ENCODE assay signal across 17 cellular contexts in the genomic region with DNA sequence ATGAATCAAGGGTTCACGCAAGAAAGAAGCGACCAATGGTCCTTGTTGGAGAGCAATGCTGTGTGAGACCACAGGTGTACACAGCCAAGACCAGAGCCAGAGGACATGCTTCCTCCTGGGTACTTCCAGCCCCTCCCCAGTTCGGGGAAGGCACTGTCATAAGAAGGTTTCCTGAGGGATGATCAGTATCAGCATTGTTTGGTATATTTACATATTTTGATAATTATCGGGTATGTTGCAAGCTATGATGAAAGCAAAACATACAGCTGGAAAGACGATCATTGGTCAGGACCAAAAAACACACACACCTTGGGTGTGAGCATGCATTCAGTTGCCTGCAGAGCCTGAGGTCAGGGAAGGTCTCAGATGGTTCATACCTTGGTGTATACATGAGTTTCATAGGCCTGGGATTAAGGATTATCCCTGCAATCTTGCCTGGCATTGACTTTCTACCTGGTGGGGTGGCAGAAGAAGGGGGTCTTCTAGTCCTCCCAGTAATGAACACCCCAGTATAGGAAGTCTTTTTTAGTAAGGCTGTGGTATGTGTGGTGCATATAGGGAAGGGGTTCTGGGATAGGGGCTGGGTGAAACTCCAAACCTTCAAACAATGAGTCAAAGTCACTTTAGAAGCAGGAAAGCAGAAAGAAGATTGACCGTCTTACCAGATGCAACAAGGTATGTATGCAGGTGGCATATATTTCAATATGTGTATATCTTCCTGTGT. TPM values are rescaled to one million over a fixed set of nuclear protein-coding genes. Genes with fewer than 3 reads are reported as not detected.
DNase-seq lines count a peak whose midpoint lies in the region; ATAC-seq, FAIRE-seq and TF ChIP-seq lines count a peak whose summit lies in the region.
"Had no signal": no experiment of that assay in that cellular context is flagged by ENCODE, and none has a peak within 500 bp of the region (broad histone marks: within the 10 kb centered on the region; RNA-seq: fewer than 3 reads in every experiment).

No MANE protein-coding gene starts in this region.

- H2AFZ ChIP-seq in keratinocyte (ENCODE audit: control insufficient read depth, low read length): no peak overlapping the region
- H2AFZ ChIP-seq: PC-9 had no signal

- H3K9me1 ChIP-seq in keratinocyte (ENCODE audit: control insufficient read depth, extremely low read depth, insufficient read depth, low read length): no peaks in the 10 kb centered on the region

- H3K4me3 ChIP-seq in bronchial epithelial cell (ENCODE audit: low read depth, low read length) (no peak overlapping the region), keratinocyte (ENCODE audit: control insufficient read depth in 2 of 3, extremely low read depth in 1 of 3, insufficient read depth in 2 of 3, low read depth in 1 of 3, low read length in 3 of 3) (peak overlapping the region in 2 of 3 experiments; percentile 78)
- H3K4me3 ChIP-seq: BLaER1, PC-9 had no signal

- H3K27ac ChIP-seq in keratinocyte (ENCODE audit: control insufficient read depth, insufficient read depth, low read length): peak overlapping the region; percentile 88
- H3K27ac ChIP-seq: 22Rv1, BLaER1, PC-9, RWPE1 had no signal

- no peak overlapping the region for H3K4me3 Mint-ChIP-seq in stimulated activated naive CD8-positive, alpha-beta T cell treated with anti-CD3 and anti-CD28 coated beads, Interleukin-15, amount 100 ng/mL, for 72 hours
- H3K4me3 Mint-ChIP-seq: CD4-positive, alpha-beta memory T cell; IgD-negative memory B cell had no signal

- H3K4me1 ChIP-seq in keratinocyte (ENCODE audit: control insufficient read depth, extremely low read depth, insufficient read depth, low read length): peaks cover 31% of the 10 kb centered on the region

- H3K79me2 ChIP-seq in keratinocyte (ENCODE audit: control insufficient read depth, insufficient read depth, low read length): peaks cover 25% of the 10 kb centered on the region

- peak in 2 of 3 experiments; percentile 12 to 30 for DNase-seq in NCI-H1417 (lab: John Stamatoyannopoulos, UW)
- DNase-seq in NCI-H1417 treated with DMSO at 0.1 percent for 48 hours (lab: John Stamatoyannopoulos, UW): no peak
- peak; percentile 48 for DNase-seq in bronchial epithelial cell (ENCODE audit: low read depth)
- no peak for DNase-seq in keratinocyte (ENCODE audit: low read depth, low spot score)
- DNase-seq in stimulated activated naive CD8-positive, alpha-beta T cell treated with anti-CD3 and anti-CD28 coated beads, Interleukin-15, amount 100 ng/mL, for 72 hours: no peak
- DNase-seq in NCI-H345 (lab: John Stamatoyannopoulos, UW): no peak
- no peak for DNase-seq in activated CD8-positive, alpha-beta memory T cell treated with anti-CD3 and anti-CD28 coated beads, Interleukin-2, amount 50 U/mL, for 48 hours
- DNase-seq: CD4-positive, alpha-beta memory T cell; NCI-H1105; NCI-H2081 treated with DMSO at 0.1 percent for 48 hours; PC-9 had no signal

- H3K9ac ChIP-seq in keratinocyte (ENCODE audit: control insufficient read depth, extremely low read depth, insufficient read depth, low read length): peak overlapping the region; percentile 84
- H3K9ac ChIP-seq: BLaER1 had no signal

- FAIRE-seq in bronchial epithelial cell (lab: Jason Lieb, UNC) (no peak), keratinocyte (lab: Jason Lieb, UNC) (peak; percentile 72)
- FAIRE-seq: G401.6 had no signal

- no peaks in the 10 kb centered on the region for H4K20me1 ChIP-seq in keratinocyte (ENCODE audit: control insufficient read depth, extremely low read depth, insufficient read depth, low read length)
- H4K20me1 ChIP-seq: BLaER1 had no signal

- peaks cover 26% of the 10 kb centered on the region for H3K27me3 Mint-ChIP-seq in stimulated activated naive CD8-positive, alpha-beta T cell treated with anti-CD3 and anti-CD28 coated beads, Interleukin-15, amount 100 ng/mL, for 72 hours

- dilution Hi-C loops in keratinocyte (cut with MboI; ENCODE audit: extremely low pct_ligation_motif_present, low sequenced_read_pairs): no loop called here

- TF ChIP-seq CTCF in bronchial epithelial cell (IDR thresholded peaks at IDR 0.05; ENCODE audit: insufficient read depth, low read length, severe bottlenecking) (no peak), keratinocyte (optimal IDR thresholded peaks at IDR 0.05 in 1 of 3, IDR thresholded peaks at IDR 0.05 in 1 of 3, conservative IDR thresholded peaks at IDR 0.05 in 1 of 3; ENCODE audit: extremely low read depth in 1 of 3, insufficient read depth in 2 of 3, low read length in 3 of 3) (no peak)

- no peaks in the 10 kb centered on the region for H3K9me3 Mint-ChIP-seq in stimulated activated naive CD8-positive, alpha-beta T cell treated with anti-CD3 and anti-CD28 coated beads, Interleukin-15, amount 100 ng/mL, for 72 hours
- H3K9me3 Mint-ChIP-seq: CD4-positive, alpha-beta memory T cell; IgD-negative memory B cell had no signal

- H3K27ac Mint-ChIP-seq in stimulated activated naive CD8-positive, alpha-beta T cell treated with anti-CD3 and anti-CD28 coated beads, Interleukin-15, amount 100 ng/mL, for 72 hours: no peak overlapping the region
- H3K27ac Mint-ChIP-seq: CD4-positive, alpha-beta memory T cell; IgD-negative memory B cell had no signal

- no peak for ATAC-seq in stimulated activated naive CD8-positive, alpha-beta T cell treated with anti-CD3 and anti-CD28 coated beads, Interleukin-15, amount 100 ng/mL, for 72 hours
- ATAC-seq in GM18870 (IDR thresholded peaks at IDR 0.05; ENCODE audit: unreplicated experiment): no peak

- H3K4me1 Mint-ChIP-seq in stimulated activated naive CD8-positive, alpha-beta T cell treated with anti-CD3 and anti-CD28 coated beads, Interleukin-15, amount 100 ng/mL, for 72 hours: no peaks in the 10 kb centered on the region
- H3K4me1 Mint-ChIP-seq: CD4-positive, alpha-beta memory T cell; IgD-negative memory B cell had no signal

- peak overlapping the region; percentile 75 for H3K4me2 ChIP-seq in keratinocyte (ENCODE audit: control insufficient read depth, extremely low read depth, insufficient read depth, low read depth, low read length)
- H3K4me2 ChIP-seq: BLaER1, PC-9 had no signal

- H3K36me3 ChIP-seq in bronchial epithelial cell (ENCODE audit: control insufficient read depth, insufficient read depth, low read length): peaks cover 14% of the 10 kb centered on the region
- H3K36me3 ChIP-seq in keratinocyte (ENCODE audit: control insufficient read depth in 2 of 2, extremely low read depth in 1 of 2, insufficient read depth in 2 of 2, low read length in 2 of 2): peaks cover 20 to 41% of the 10 kb centered on the region in 2 experiments
- H3K36me3 ChIP-seq: BLaER1 had no signal

- no peaks in the 10 kb centered on the region for H3K9me3 ChIP-seq in keratinocyte (ENCODE audit: control insufficient read depth, low read depth, low read length)
- H3K9me3 ChIP-seq: BLaER1 had no signal

- H3K27me3 ChIP-seq in bronchial epithelial cell (ENCODE audit: control insufficient read depth, insufficient read depth, low read length): no peaks in the 10 kb centered on the region
- no peaks in the 10 kb centered on the region for H3K27me3 ChIP-seq in keratinocyte (ENCODE audit: control insufficient read depth, extremely low read depth, insufficient read depth, low read length)
- H3K27me3 ChIP-seq: BLaER1 had no signal

RNA-seq across cellular contexts. Expression of gene SERPINB2, which starts 2.9 kb away (rescaled TPM):
- 50.5 and 64.6 TPM in 2 replicates for total RNA-seq in bronchial epithelial cell
- polyA plus RNA-seq in keratinocyte: 555 to 1,052 TPM (median 733 TPM) in 3 replicates
- 712 TPM for polyA plus RNA-seq in keratinocyte (2011; ENCODE audit: low read depth)
- polyA plus RNA-seq in keratinocyte (2011; cell fraction: cytosol; rRNA removed): 414 and 847 TPM in 2 replicates
- polyA plus RNA-seq in keratinocyte (2011; cell fraction: nucleus; rRNA removed): 2,301 and 2,504 TPM in 2 replicates
- polyA plus RNA-seq in keratinocyte (2012; ENCODE audit: low replicate concordance): 233 and 890 TPM in 2 replicates
- polyA minus RNA-seq in keratinocyte: 174 to 585 TPM (median 505 TPM) in 3 replicates
- 251 TPM for polyA minus RNA-seq in keratinocyte (2011; cell fraction: cytosol; rRNA and poly(A)+ RNA removed)
- polyA minus RNA-seq in keratinocyte (2011; cell fraction: nucleus; rRNA and poly(A)+ RNA removed): 720 and 1,118 TPM in 2 replicates
- total RNA-seq: PC-9 had no signal
- polyA plus RNA-seq: CD4-positive, alpha-beta memory T cell; IgD-negative memory B cell had no signal

RNA-seq across cellular contexts. Expression of gene SERPINB10, which starts 17.4 kb away (rescaled TPM):
- total RNA-seq in bronchial epithelial cell: under 0.01 and 0.79 TPM in 2 replicates
- 4.2 to 10.1 TPM (median 5.8 TPM) in 3 replicates for polyA plus RNA-seq in keratinocyte
- 247 TPM for polyA plus RNA-seq in keratinocyte (2011; ENCODE audit: low read depth)
- polyA plus RNA-seq in keratinocyte (2011; cell fraction: cytosol; rRNA removed): 2.1 and 3.8 TPM in 2 replicates
- polyA plus RNA-seq in keratinocyte (2011; cell fraction: nucleus; rRNA removed): 25.8 and 26.4 TPM in 2 replicates
- 2.2 and 3.9 TPM in 2 replicates for polyA plus RNA-seq in keratinocyte (2012; ENCODE audit: low replicate concordance)
- 0.23 to 6.9 TPM (median 2.7 TPM) in 3 replicates for polyA minus RNA-seq in keratinocyte
- 1.5 TPM for polyA minus RNA-seq in keratinocyte (2011; cell fraction: cytosol; rRNA and poly(A)+ RNA removed)
- polyA minus RNA-seq in keratinocyte (2011; cell fraction: nucleus; rRNA and poly(A)+ RNA removed): 5.9 and 17.1 TPM in 2 replicates
- total RNA-seq: CD4-positive, alpha-beta memory T cell; PC-9 had no signal
- polyA plus RNA-seq: CD4-positive, alpha-beta memory T cell; IgD-negative memory B cell had no signal

RNA-seq across cellular contexts. Expression of gene HMSD, which starts 58.7 kb away (rescaled TPM):
- total RNA-seq in bronchial epithelial cell: 0.13 and 0.26 TPM in 2 replicates
- 0.64 to 1.2 TPM (median 0.94 TPM) in 3 replicates for polyA plus RNA-seq in keratinocyte
- not detected for polyA plus RNA-seq in keratinocyte (2011; ENCODE audit: low read depth)
- polyA plus RNA-seq in keratinocyte (2011; cell fraction: cytosol; rRNA removed): 0.19 and 0.36 TPM in 2 replicates
- polyA plus RNA-seq in keratinocyte (2011; cell fraction: nucleus; rRNA removed): 0.28 and 0.39 TPM in 2 replicates
- polyA plus RNA-seq in keratinocyte (2012; ENCODE audit: low replicate concordance): 0.89 TPM in 1 of 2 replicates, not detected in the other
- 0.07 to 3.5 TPM (median 0.66 TPM) in 3 replicates for polyA minus RNA-seq in keratinocyte
- not detected for polyA minus RNA-seq in keratinocyte (2011; cell fraction: cytosol; rRNA and poly(A)+ RNA removed)
- polyA minus RNA-seq in keratinocyte (2011; cell fraction: nucleus; rRNA and poly(A)+ RNA removed): 1.9 TPM in 1 of 2 replicates, not detected in the other
- total RNA-seq: PC-9 had no signal
- polyA plus RNA-seq: CD4-positive, alpha-beta memory T cell; IgD-negative memory B cell had no signal

Comparison
In these comparisons a context has a peak if more than half of its experiments do, and no peak if none do; other contexts are left out.
1. DNase-seq: peak in NCI-H1417 (2 of 3) and bronchial epithelial cell (single experiment); none in NCI-H1417 treated with DMSO at 0.1 percent for 48 hours (single experiment), keratinocyte (single experiment), stimulated activated naive CD8-positive, alpha-beta T cell treated with anti-CD3 and anti-CD28 coated beads, Interleukin-15, amount 100 ng/mL, for 72 hours (0 of 2), NCI-H345 (single experiment) and activated CD8-positive, alpha-beta memory T cell treated with anti-CD3 and anti-CD28 coated beads, Interleukin-2, amount 50 U/mL, for 48 hours (single experiment).